19 cellular contexts compared by ENCODE assay signal in the genomic region with DNA sequence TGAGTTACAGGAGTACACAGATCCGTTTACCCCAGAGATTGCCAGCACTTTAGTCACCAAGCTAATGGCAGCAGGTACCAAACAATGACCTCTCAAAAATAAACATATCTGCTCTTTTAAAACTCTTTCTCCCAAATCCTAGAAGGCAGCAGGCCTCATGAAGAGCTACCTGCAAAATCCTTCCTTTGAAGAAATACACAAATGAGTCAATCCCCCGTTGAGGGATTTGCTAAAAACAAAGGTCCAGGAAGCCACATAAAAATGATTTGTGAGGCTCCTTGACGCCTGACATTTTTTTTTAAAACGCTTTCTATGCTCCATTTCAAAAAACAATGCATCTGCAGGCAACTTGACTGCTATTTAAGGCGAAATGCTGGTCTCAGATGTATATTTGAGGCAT. TPM values are rescaled to one million over a fixed set of nuclear protein-coding genes. Genes with fewer than 3 reads are reported as not detected.
"Had no signal": no experiment of that assay in that cellular context is flagged by ENCODE, and none has a peak within 500 bp of the region (broad histone marks: within the 10 kb centered on the region; RNA-seq: fewer than 3 reads in every experiment).

No MANE protein-coding gene starts in this region.

- H3K4me3 ChIP-seq: ascending aorta, esophagus muscularis mucosa, lung, mucosa of descending colon, prostate gland, transverse colon had no signal

- H3K36me3 ChIP-seq: ascending aorta, esophagus muscularis mucosa, prostate gland, transverse colon had no signal

- H3K27ac ChIP-seq: ascending aorta, esophagus muscularis mucosa, prostate gland, transverse colon, VCaP had no signal

- H3K4me1 ChIP-seq: ascending aorta, esophagus muscularis mucosa, prostate gland, transverse colon had no signal

- H3K27me3 ChIP-seq: ascending aorta, esophagus muscularis mucosa, transverse colon had no signal

- DNase-seq: activated CD8-positive, alpha-beta memory T cell treated with anti-CD3 and anti-CD28 coated beads, Interleukin-2, amount 50 U/mL, for 48 hours; activated CD8-positive, alpha-beta T cell treated with anti-CD3 and anti-CD28 coated beads, Interleukin-2, amount 10 ng/mL, durations not matched to agents 7 days and 5 days; activated naive CD4-positive, alpha-beta T cell; left cardiac atrium; mucosa of descending colon; natural killer cell; nucleus accumbens; stimulated activated CD4-positive, alpha-beta T cell treated with anti-CD3 and anti-CD28 coated beads, Interleukin-2, amount 100 ng/mL, for 24 hours; stimulated activated naive CD4-positive, alpha-beta T cell; substantia nigra; transverse colon had no signal

- ATAC-seq: activated CD8-positive, alpha-beta T cell treated with anti-CD3 and anti-CD28 coated beads, Interleukin-2, amount 10 ng/mL, durations not matched to agents 7 days and 5 days; left cardiac atrium; mucosa of descending colon; natural killer cell; sciatic nerve had no signal

- H3K9me3 ChIP-seq: ascending aorta, esophagus muscularis mucosa, mucosa of descending colon, prostate gland, transverse colon had no signal

RNA-seq across cellular contexts. Expression of a gene that starts 58.2 kb away (rescaled TPM):
- total RNA-seq: activated CD8-positive, alpha-beta T cell treated with anti-CD3 and anti-CD28 coated beads, Interleukin-2, amount 10 ng/mL, durations not matched to agents 7 days and 5 days; ascending aorta; bronchial epithelial cell; esophagus muscularis mucosa; fibroblast of villous mesenchyme; left cardiac atrium; lung; mucosa of descending colon; natural killer cell; sciatic nerve; transverse colon had no signal
